Comparison of ENCODE assay signal across 1 cellular context in genomic region chr2:127170452-127171197, GRCh38.
TF ChIP-seq lines count a peak whose summit lies in the region.

No MANE protein-coding gene starts in this region.

TF ChIP-seq in HepG2, 621 proteins besides CTCF, POLR2A, EP300 and RAD21:
- no peak for TF ChIP-seq NR2C2 (CRISPR knock-in tag; IDR thresholded peaks at IDR 0.05; ENCODE audit: borderline replicate concordance)
- TF ChIP-seq ZNF12 (CRISPR knock-in tag; IDR thresholded peaks at IDR 0.05), result no peak
- no peak for TF ChIP-seq ZNF563 (CRISPR knock-in tag; IDR thresholded peaks at IDR 0.05)
- TF ChIP-seq LBX2 (CRISPR knock-in tag; IDR thresholded peaks at IDR 0.05; ENCODE audit: borderline replicate concordance), result no peak
- TF ChIP-seq ESRRA (CRISPR knock-in tag; IDR thresholded peaks at IDR 0.05; ENCODE audit: low read depth), result no peak
- TF ChIP-seq DBP (CRISPR knock-in tag; IDR thresholded peaks at IDR 0.05; ENCODE audit: not compliant biosample characterization), result no peak
